Comparison of ENCODE assay signal across 21 cellular contexts in genomic region chr10:8282340-8282739, GRCh38.
"Had no signal": no experiment of that assay in that cellular context is flagged by ENCODE, and none has a peak within 500 bp of the region (broad histone marks: within the 10 kb centered on the region; RNA-seq: fewer than 3 reads in every experiment).

No MANE protein-coding gene starts in this region.

- H3K4me1 Mint-ChIP-seq: IgD-negative memory B cell had no signal

- H3K4me2 ChIP-seq: KMS-11 had no signal

- H3K27ac Mint-ChIP-seq: IgD-negative memory B cell had no signal

- H3K36me3 ChIP-seq: MG63, SJSA1 had no signal

- H3K9ac ChIP-seq: KMS-11 had no signal

- H3K9me3 ChIP-seq: MG63, SJSA1 had no signal

- DNase-seq: MG63, NCI-H1092, NCI-H1436, NCI-H187, NCI-H2029, NCI-H2081 treated with DMSO at 0.1 percent for 48 hours, NCI-H2171, NCI-H226, NCI-H446, NCI-H510A, NCI-H524 treated with DMSO at 0.1 percent for 48 hours, NCI-H69, NCI-H774, Right ventricle myocardium superior, RPMI8226, SIG-M5 had no signal

- H3K4me3 ChIP-seq: K562, MG63, SJSA1, SK-N-MC had no signal

- ATAC-seq: K562 had no signal

- H3K27me3 ChIP-seq: MG63, SJSA1 had no signal
